In the genomic region with DNA sequence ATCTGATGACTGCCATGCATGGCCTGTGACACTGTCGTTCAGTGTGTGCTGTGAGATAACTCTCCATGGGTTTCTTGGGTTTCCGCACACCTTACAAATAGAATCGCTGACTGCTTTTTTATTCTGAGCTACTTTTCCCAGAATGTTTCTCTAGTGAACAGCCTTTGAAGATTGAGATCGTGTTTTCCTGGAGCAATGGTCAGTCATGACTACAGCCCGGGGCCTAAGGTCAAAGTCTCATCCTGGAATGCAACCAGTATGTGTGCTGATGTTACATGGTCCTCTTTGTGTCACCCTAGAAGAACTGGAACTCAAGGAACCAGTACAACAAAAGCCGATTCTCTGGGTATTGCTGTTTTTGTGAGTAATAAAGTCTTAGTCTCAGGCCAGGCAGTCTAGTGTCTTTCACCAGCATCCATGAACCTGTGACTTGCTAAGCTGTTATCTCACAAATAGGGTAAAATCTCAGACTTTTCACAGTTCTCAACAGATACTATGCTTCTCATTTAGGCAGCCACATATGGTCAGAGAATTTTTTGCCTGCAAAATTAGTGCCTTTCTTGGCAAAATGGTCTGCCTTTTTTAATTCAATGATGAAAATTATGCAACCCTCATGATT, we compare ENCODE assay signal across 21 cellular contexts.
"Had no signal": no experiment of that assay in that cellular context is flagged by ENCODE, and none has a peak within 500 bp of the region (broad histone marks: within the 10 kb centered on the region; RNA-seq: fewer than 3 reads in every experiment).

No MANE protein-coding gene starts in this region.

- H3K36me3 ChIP-seq: Peyer's patch, SJCRH30 had no signal

- H3K9me3 ChIP-seq: Peyer's patch, SJCRH30 had no signal

- H3K27me3 ChIP-seq: Peyer's patch, SJCRH30 had no signal

- H3K4me3 ChIP-seq: Peyer's patch, SJCRH30 had no signal

- H3K27ac ChIP-seq: Peyer's patch, SJCRH30 had no signal

- DNase-seq: IMR-90, Karpas-422, KG1, MM.1S, NCI-H1092 treated with DMSO at 0.1 percent for 48 hours, NCI-H1436, NCI-H187, NCI-H2029, NCI-H2081 treated with DMSO at 0.1 percent for 48 hours, NCI-H2171, NCI-H226, NCI-H446, NCI-H510A, NCI-H524 treated with DMSO at 0.1 percent for 48 hours, NCI-H69, NCI-H774, PC-3, Peyer's patch, SHP77 treated with DMSO at 0.1 percent for 48 hours, SJCRH30 had no signal

- ATAC-seq: PC-3, Right ventricle myocardium inferior had no signal

- H3K4me1 ChIP-seq: Peyer's patch, SJCRH30 had no signal
